In genomic region chr9:26243298-26243697, GRCh38 we compare ENCODE assay signal across 17 cellular contexts.
"Had no signal": no experiment of that assay in that cellular context is flagged by ENCODE, and none has a peak within 500 bp of the region (broad histone marks: within the 10 kb centered on the region; RNA-seq: fewer than 3 reads in every experiment).

No MANE protein-coding gene starts in this region.

- H3K27ac ChIP-seq: colonic mucosa, gastrocnemius medialis, lower lobe of right lung, transverse colon, vagina had no signal

- H3K36me3 Mint-ChIP-seq: activated naive CD4-positive, alpha-beta T cell treated with anti-CD3 and anti-CD28 coated beads, Interleukin-2, amount 10 ng/mL, durations not matched to agents 7 days and 5 days had no signal

- H3K9me3 ChIP-seq: colonic mucosa, gastrocnemius medialis, lower lobe of right lung, transverse colon, vagina had no signal

- H3K36me3 ChIP-seq: colonic mucosa, gastrocnemius medialis, lower lobe of right lung, transverse colon, vagina had no signal

- H3K4me3 ChIP-seq: colonic mucosa, gastrocnemius medialis, lower lobe of right lung, transverse colon, vagina had no signal

- H3K27me3 ChIP-seq: colonic mucosa, gastrocnemius medialis, transverse colon, vagina had no signal

- H3K27ac Mint-ChIP-seq: activated B cell treated with CpG ODN at 0.5 μM for 24 hours; activated CD8-positive, alpha-beta T cell treated with anti-CD3 and anti-CD28 coated beads for 36 hours; activated naive CD4-positive, alpha-beta T cell treated with anti-CD3 and anti-CD28 coated beads, Interleukin-2, amount 10 ng/mL, durations not matched to agents 7 days and 5 days; activated T-cell treated with anti-CD3 and anti-CD28 coated beads, Interleukin-2, amount 50 U/mL, for 24 hours; natural killer cell treated with Interleukin-12 subunit alpha and Interleukin-12 subunit beta and Interleukin-15 and Interleukin-18, amount 100 ng/mL, for 72 hours; stimulated activated naive CD8-positive, alpha-beta T cell treated with anti-CD3 and anti-CD28 coated beads, Interleukin-15, Interleukin-2, amounts not matched to agents 100 ng/mL and 50 ng/mL, for 24 hours had no signal

- H3K27me3 Mint-ChIP-seq: activated B cell treated with CpG ODN at 0.5 μM for 24 hours; activated CD8-positive, alpha-beta T cell treated with anti-CD3 and anti-CD28 coated beads for 36 hours; activated naive CD4-positive, alpha-beta T cell treated with anti-CD3 and anti-CD28 coated beads, Interleukin-2, amount 10 ng/mL, durations not matched to agents 7 days and 5 days; activated T-cell treated with anti-CD3 and anti-CD28 coated beads, Interleukin-2, amount 50 U/mL, for 24 hours; natural killer cell treated with Interleukin-12 subunit alpha and Interleukin-12 subunit beta and Interleukin-15 and Interleukin-18, amount 100 ng/mL, for 72 hours; stimulated activated naive CD8-positive, alpha-beta T cell treated with anti-CD3 and anti-CD28 coated beads, Interleukin-15, Interleukin-2, amounts not matched to agents 100 ng/mL and 50 ng/mL, for 24 hours had no signal

- DNase-seq: activated B cell treated with CpG ODN at 0.5 μM for 24 hours; activated CD4-positive, alpha-beta T cell treated with anti-CD3 and anti-CD28 coated beads for 48 hours; activated CD8-positive, alpha-beta T cell treated with anti-CD3 and anti-CD28 coated beads for 36 hours; activated naive CD4-positive, alpha-beta T cell treated with anti-CD3 and anti-CD28 coated beads, Interleukin-2, amount 10 ng/mL, durations not matched to agents 7 days and 5 days; activated T-cell treated with anti-CD3 and anti-CD28 coated beads, Interleukin-2, amount 50 U/mL, for 24 hours; central memory CD4-positive, alpha-beta T cell; colonic mucosa; gastrocnemius medialis; head of caudate nucleus; lower lobe of right lung; nucleus accumbens; stimulated activated CD4-positive, alpha-beta T cell treated with anti-CD3 and anti-CD28 coated beads, Interleukin-15, amount 100 ng/mL, for 24 hours; stimulated activated CD4-positive, alpha-beta T cell treated with anti-CD3 and anti-CD28 coated beads, Interleukin-2, amount 100 ng/mL, for 48 hours; transverse colon had no signal

- H3K4me1 ChIP-seq: colonic mucosa, gastrocnemius medialis, lower lobe of right lung, transverse colon, vagina had no signal

- H3K4me1 Mint-ChIP-seq: activated B cell treated with CpG ODN at 0.5 μM for 24 hours; activated naive CD4-positive, alpha-beta T cell treated with anti-CD3 and anti-CD28 coated beads, Interleukin-2, amount 10 ng/mL, durations not matched to agents 7 days and 5 days had no signal

- H3K4me3 Mint-ChIP-seq: activated B cell treated with CpG ODN at 0.5 μM for 24 hours; activated CD8-positive, alpha-beta T cell treated with anti-CD3 and anti-CD28 coated beads for 36 hours; activated naive CD4-positive, alpha-beta T cell treated with anti-CD3 and anti-CD28 coated beads, Interleukin-2, amount 10 ng/mL, durations not matched to agents 7 days and 5 days; activated T-cell treated with anti-CD3 and anti-CD28 coated beads, Interleukin-2, amount 50 U/mL, for 24 hours; natural killer cell treated with Interleukin-12 subunit alpha and Interleukin-12 subunit beta and Interleukin-15 and Interleukin-18, amount 100 ng/mL, for 72 hours; stimulated activated naive CD8-positive, alpha-beta T cell treated with anti-CD3 and anti-CD28 coated beads, Interleukin-15, Interleukin-2, amounts not matched to agents 100 ng/mL and 50 ng/mL, for 24 hours had no signal

- ATAC-seq: activated CD8-positive, alpha-beta T cell treated with anti-CD3 and anti-CD28 coated beads for 36 hours; gastrocnemius medialis; lower lobe of right lung; natural killer cell treated with Interleukin-12 subunit alpha and Interleukin-12 subunit beta and Interleukin-15 and Interleukin-18, amount 100 ng/mL, for 72 hours had no signal
